ENCODE assay signal across 8 cellular contexts in the genomic region with DNA sequence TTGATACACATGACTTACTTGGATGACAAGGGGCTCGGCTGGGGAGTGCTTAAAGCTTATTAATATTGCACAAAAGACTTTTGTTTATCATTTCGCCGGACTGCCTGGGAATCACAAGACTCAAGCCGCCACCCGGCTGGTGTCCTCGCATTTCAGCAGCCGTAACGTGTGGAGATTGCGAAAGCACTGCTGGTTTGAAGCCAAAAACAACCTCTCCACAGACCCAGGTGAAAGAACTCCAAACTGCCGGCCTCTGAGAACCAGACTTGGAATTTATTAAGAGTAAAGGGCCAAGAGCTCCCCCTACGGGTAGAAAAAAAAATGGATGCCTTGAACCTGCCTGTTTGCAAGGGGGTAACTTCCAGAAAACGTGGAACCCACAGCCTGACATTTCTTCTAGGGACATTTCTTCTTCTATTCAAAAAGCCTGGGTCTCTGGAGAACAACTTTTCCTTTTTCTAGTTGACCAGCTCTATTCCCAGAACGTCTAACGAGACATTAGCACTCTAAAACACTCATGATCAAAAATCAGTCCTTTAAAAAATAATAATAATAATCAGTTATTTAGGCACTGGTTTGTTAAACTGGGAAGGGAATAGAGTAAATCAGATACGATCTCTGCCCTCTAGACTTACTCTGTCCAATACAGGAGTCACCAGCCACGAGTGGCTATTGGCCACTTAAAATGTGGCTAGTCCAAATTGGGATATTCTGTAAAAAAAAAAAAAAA.
DNase-seq lines count a peak whose midpoint lies in the region; TF ChIP-seq lines count a peak whose summit lies in the region.

No MANE protein-coding gene starts in this region.

- H3K4me3 ChIP-seq in MG63 (no peak overlapping the region), breast epithelium (peak overlapping the region in 2 of 3 donors; percentile 24), skeletal muscle satellite cell (ENCODE audit: low read length) (peak overlapping the region; percentile 57)

- peak overlapping the region; percentile 63 for H3K9ac ChIP-seq in skeletal muscle satellite cell (ENCODE audit: low read depth, low read length)

- DNase-seq in AG08395 (ENCODE audit: low spot score): peak; percentile 77
- peak; percentile 39 for DNase-seq in GM13977 (ENCODE audit: low spot score)
- DNase-seq in MG63: peak; percentile 61
- peak; percentile 93 for DNase-seq in RPMI7951 (ENCODE audit: low read depth)
- peak; percentile 82 to 93 for DNase-seq in breast epithelium (ENCODE audit: low spot score in 2 of 2)
- DNase-seq in iPS-NIHi11 (ENCODE audit: low spot score): peak; percentile 84
- no peak for DNase-seq in NK-92 (lab: John Stamatoyannopoulos, UW; ENCODE audit: unreplicated experiment)

- H3K27me3 ChIP-seq in MG63: no peaks in the 10 kb centered on the region
- no peaks in the 10 kb centered on the region for H3K27me3 ChIP-seq in breast epithelium
- H3K27me3 ChIP-seq in skeletal muscle satellite cell (ENCODE audit: control insufficient read depth, insufficient read depth, low read length): no peaks in the 10 kb centered on the region

- H3K36me3 ChIP-seq in MG63 (no peaks in the 10 kb centered on the region), breast epithelium (no peaks in the 10 kb centered on the region), skeletal muscle satellite cell (ENCODE audit: insufficient read depth, low read length) (no peaks in the 10 kb centered on the region)

- TF ChIP-seq CTCF in GM13977 (IDR thresholded peaks at IDR 0.05; ENCODE audit: extremely low read depth, insufficient read depth, missing control alignments) (peak; percentile 64), breast epithelium (IDR thresholded peaks at IDR 0.05) (peak; percentile 57 to 76 (median 75))

- peak overlapping the region; percentile 1 to 54 for H3K27ac ChIP-seq in breast epithelium

- H3K4me2 ChIP-seq in skeletal muscle satellite cell (ENCODE audit: low read length): peak overlapping the region; percentile 81

- intact Hi-C loops in breast epithelium (cut with DNase I; ENCODE audit: low total_unique reads): no loop called here

- H3K4me1 ChIP-seq in breast epithelium (no peaks in the 10 kb centered on the region), skeletal muscle satellite cell (ENCODE audit: control insufficient read depth, insufficient read depth, low read length) (peaks cover 7% of the 10 kb centered on the region)

- in situ Hi-C loops in GM13977 (cut with MboI; ENCODE audit: low pct_unique_long_range_greater_than_20kb, low sequenced_read_pairs, unreplicated experiment): no loop called here

- no peak for TF ChIP-seq POLR2A in breast epithelium (IDR thresholded peaks at IDR 0.05)

- no peaks in the 10 kb centered on the region for H3K9me3 ChIP-seq in MG63
- no peaks in the 10 kb centered on the region for H3K9me3 ChIP-seq in breast epithelium
- no peaks in the 10 kb centered on the region for H3K9me3 ChIP-seq in skeletal muscle satellite cell (replicated peaks; ENCODE audit: low read length)
